In the genomic region with DNA sequence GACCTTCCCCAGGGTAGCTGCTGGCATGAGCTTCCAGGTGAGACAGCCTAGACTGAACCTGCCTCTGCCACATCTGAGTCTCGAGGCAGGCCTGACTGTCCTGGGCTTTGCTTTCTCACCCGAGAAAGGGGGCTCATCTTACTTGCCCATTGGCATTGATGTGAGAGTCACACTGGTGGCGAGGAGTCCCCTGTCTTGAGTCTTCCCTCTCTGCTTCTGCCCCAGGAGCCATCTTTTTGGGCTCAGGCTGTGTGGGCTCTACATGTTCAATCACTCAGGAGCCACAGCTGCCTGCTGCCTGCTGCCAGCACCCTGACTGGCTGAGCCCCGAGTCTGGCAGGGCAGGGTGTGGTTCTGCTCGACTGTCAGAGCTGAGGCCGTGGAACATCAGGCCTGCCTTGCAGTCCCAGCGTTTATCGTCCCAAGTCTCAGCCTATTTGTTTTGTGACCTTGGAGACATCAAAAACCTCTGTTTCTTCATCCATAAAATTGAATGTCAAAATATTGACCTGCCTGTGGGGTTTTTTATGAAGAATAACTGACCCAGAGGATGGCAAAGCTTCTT, we compare ENCODE assay signal across 20 cellular contexts.
"Had no signal": no experiment of that assay in that cellular context is flagged by ENCODE, and none has a peak within 500 bp of the region (broad histone marks: within the 10 kb centered on the region; RNA-seq: fewer than 3 reads in every experiment).

No MANE protein-coding gene starts in this region.

- H3K9me3 Mint-ChIP-seq: activated CD4-positive, alpha-beta T cell treated with anti-CD3 and anti-CD28 coated beads, Interleukin-2, amount 10 ng/mL, durations not matched to agents 24 days and 14 days; activated naive CD4-positive, alpha-beta T cell treated with anti-CD3 and anti-CD28 coated beads, Interleukin-2, amount 50 U/mL, for 24 hours; activated T-cell treated with anti-CD3 and anti-CD28 coated beads, Interleukin-2, amount 50 U/mL, for 4 hours; dendritic cell treated with granulocyte-macrophage colony-stimulating factor and Interleukin-4, amounts not matched to agents 40 ng/mL and 50 ng/mL, for 4 days; neural progenitor cell; stimulated activated memory B cell treated with anti-CD40 and anti-IgM and Interleukin-4, amounts not matched to agents 10 μg/mL and 1 μg/mL and 100 μg/mL, for 72 hours had no signal

- H3K9ac ChIP-seq: neural progenitor cell had no signal

- H3K4me2 ChIP-seq: neural progenitor cell had no signal

- H3K27ac ChIP-seq: foreskin keratinocyte, neural progenitor cell, ovary, right lobe of liver, thoracic aorta had no signal

- DNase-seq: activated CD4-positive, alpha-beta T cell treated with anti-CD3 and anti-CD28 coated beads, Interleukin-2, amount 10 ng/mL, durations not matched to agents 24 days and 14 days; activated CD8-positive, alpha-beta T cell treated with anti-CD3 and anti-CD28 coated beads, Interleukin-2, amount 10 ng/mL, durations not matched to agents 7 days and 5 days; activated gamma-delta T cell; activated T-cell treated with anti-CD3 and anti-CD28 coated beads, Interleukin-2, amount 50 U/mL, for 4 hours; adrenal gland; effector memory CD4-positive, alpha-beta T cell; foreskin keratinocyte; hippocampal formation; mammary epithelial cell; right lobe of liver; stimulated activated CD4-positive, alpha-beta T cell treated with anti-CD3 and anti-CD28 coated beads, Interleukin-4, amount 100 ng/mL, for 24 hours; T-helper 1 cell; T1000 had no signal

- H3K27me3 ChIP-seq: adrenal gland, foreskin keratinocyte, neural progenitor cell, ovary, right lobe of liver had no signal

- H3K4me1 ChIP-seq: adrenal gland, right lobe of liver had no signal

- ATAC-seq: activated CD8-positive, alpha-beta T cell treated with anti-CD3 and anti-CD28 coated beads, Interleukin-2, amount 10 ng/mL, durations not matched to agents 7 days and 5 days; activated T-cell treated with anti-CD3 and anti-CD28 coated beads, Interleukin-2, amount 50 U/mL, for 4 hours; foreskin keratinocyte; right lobe of liver; SK-N-SH treated with all-trans-retinoic acid at 6 μM for 48 hours; stimulated activated memory B cell treated with anti-CD40 and anti-IgM and Interleukin-4, amounts not matched to agents 10 μg/mL and 1 μg/mL and 100 μg/mL, for 72 hours had no signal

- H3K27ac Mint-ChIP-seq: activated CD4-positive, alpha-beta T cell treated with anti-CD3 and anti-CD28 coated beads, Interleukin-2, amount 10 ng/mL, durations not matched to agents 24 days and 14 days; activated CD8-positive, alpha-beta T cell treated with anti-CD3 and anti-CD28 coated beads, Interleukin-2, amount 10 ng/mL, durations not matched to agents 7 days and 5 days; activated naive CD4-positive, alpha-beta T cell treated with anti-CD3 and anti-CD28 coated beads, Interleukin-2, amount 50 U/mL, for 24 hours; dendritic cell treated with granulocyte-macrophage colony-stimulating factor and Interleukin-4, amounts not matched to agents 40 ng/mL and 50 ng/mL, for 4 days; neural progenitor cell; stimulated activated memory B cell treated with anti-CD40 and anti-IgM and Interleukin-4, amounts not matched to agents 10 μg/mL and 1 μg/mL and 100 μg/mL, for 72 hours had no signal

- H2AFZ ChIP-seq: neural progenitor cell had no signal

- H3K9me3 ChIP-seq: adrenal gland, ovary, right lobe of liver, thoracic aorta had no signal

- H3K36me3 ChIP-seq: adrenal gland, neural progenitor cell, ovary had no signal

- H3K4me3 ChIP-seq: adrenal gland, neural progenitor cell, ovary, right lobe of liver, thoracic aorta had no signal

- H3K27me3 Mint-ChIP-seq: activated CD4-positive, alpha-beta T cell treated with anti-CD3 and anti-CD28 coated beads, Interleukin-2, amount 10 ng/mL, durations not matched to agents 24 days and 14 days; activated naive CD4-positive, alpha-beta T cell treated with anti-CD3 and anti-CD28 coated beads, Interleukin-2, amount 50 U/mL, for 24 hours; dendritic cell treated with granulocyte-macrophage colony-stimulating factor and Interleukin-4, amounts not matched to agents 40 ng/mL and 50 ng/mL, for 4 days; stimulated activated memory B cell treated with anti-CD40 and anti-IgM and Interleukin-4, amounts not matched to agents 10 μg/mL and 1 μg/mL and 100 μg/mL, for 72 hours had no signal

- H3K4me3 Mint-ChIP-seq: activated CD4-positive, alpha-beta T cell treated with anti-CD3 and anti-CD28 coated beads, Interleukin-2, amount 10 ng/mL, durations not matched to agents 24 days and 14 days; activated CD8-positive, alpha-beta T cell treated with anti-CD3 and anti-CD28 coated beads, Interleukin-2, amount 10 ng/mL, durations not matched to agents 7 days and 5 days; activated naive CD4-positive, alpha-beta T cell treated with anti-CD3 and anti-CD28 coated beads, Interleukin-2, amount 50 U/mL, for 24 hours; activated T-cell treated with anti-CD3 and anti-CD28 coated beads, Interleukin-2, amount 50 U/mL, for 4 hours; dendritic cell treated with granulocyte-macrophage colony-stimulating factor and Interleukin-4, amounts not matched to agents 40 ng/mL and 50 ng/mL, for 4 days; neural progenitor cell; stimulated activated memory B cell treated with anti-CD40 and anti-IgM and Interleukin-4, amounts not matched to agents 10 μg/mL and 1 μg/mL and 100 μg/mL, for 72 hours had no signal

- H3K4me1 Mint-ChIP-seq: activated naive CD4-positive, alpha-beta T cell treated with anti-CD3 and anti-CD28 coated beads, Interleukin-2, amount 50 U/mL, for 24 hours; stimulated activated memory B cell treated with anti-CD40 and anti-IgM and Interleukin-4, amounts not matched to agents 10 μg/mL and 1 μg/mL and 100 μg/mL, for 72 hours had no signal

- H3K36me3 Mint-ChIP-seq: neural progenitor cell had no signal
